1 cellular context compared by ENCODE assay signal in the genomic region with DNA sequence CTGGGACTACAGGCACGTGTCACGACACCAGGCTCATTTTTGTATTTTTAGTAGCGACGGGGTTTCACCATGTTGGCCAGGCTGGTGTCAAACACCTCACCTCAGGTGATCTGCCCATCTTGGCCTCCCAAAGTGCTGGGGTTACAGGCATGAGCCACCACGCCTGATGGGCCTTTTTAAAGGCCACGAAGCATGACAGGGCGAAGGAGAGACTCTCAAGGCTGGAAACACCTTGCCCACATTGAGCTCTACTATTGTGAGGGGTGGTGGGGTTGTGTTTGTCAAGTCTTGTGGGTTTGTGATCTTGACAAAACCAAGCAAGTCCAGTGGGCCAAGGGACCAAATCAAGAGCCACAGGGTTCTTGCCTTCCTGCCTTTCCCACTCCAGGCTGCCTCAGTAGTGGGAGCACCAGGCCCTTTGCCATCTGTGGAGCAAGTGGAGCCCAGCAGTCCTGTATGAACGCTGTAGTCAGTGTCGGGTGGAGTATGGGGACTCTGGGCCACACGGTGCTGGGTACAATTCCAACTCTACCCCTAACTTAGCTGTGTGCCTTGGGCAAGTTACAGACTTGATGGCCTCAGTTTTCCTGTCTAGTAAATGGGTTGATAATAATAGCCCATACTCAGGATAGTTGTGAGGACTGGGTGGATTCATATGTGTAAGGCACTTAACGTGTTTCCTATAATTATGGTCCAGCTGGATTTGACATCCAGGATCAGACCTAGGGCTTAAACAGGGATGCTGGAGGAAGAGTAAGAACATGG.
TF ChIP-seq lines count a peak whose summit lies in the region.

No MANE protein-coding gene starts in this region.

TF ChIP-seq in GM12878, 131 proteins besides CTCF, POLR2A, EP300 and RAD21:
- TF ChIP-seq, protein P1, sequence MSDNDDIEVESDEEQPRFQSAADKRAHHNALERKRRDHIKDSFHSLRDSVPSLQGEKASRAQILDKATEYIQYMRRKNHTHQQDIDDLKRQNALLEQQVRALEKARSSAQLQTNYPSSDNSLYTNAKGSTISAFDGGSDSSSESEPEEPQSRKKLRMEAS (IDR thresholded peaks at IDR 0.05; ENCODE audit: low read depth, low read length), result no peak
- TF ChIP-seq CHD4 (IDR thresholded peaks at IDR 0.05) (no peak), BMI1 (IDR thresholded peaks at IDR 0.05; ENCODE audit: borderline replicate concordance) (no peak), EED (IDR thresholded peaks at IDR 0.05; ENCODE audit: low read depth) (no peak), YY1 (IDR thresholded peaks at IDR 0.05; ENCODE audit: low read depth, low read length) (no peak), CREB1 (IDR thresholded peaks at IDR 0.05; ENCODE audit: low read depth) (no peak), MTA3 (IDR thresholded peaks at IDR 0.05; ENCODE audit: borderline replicate concordance, low read length) (no peak; the same call in 1 of the 2 replicates), FOXK2 (IDR thresholded peaks at IDR 0.05) (no peak), RB1 (IDR thresholded peaks at IDR 0.05; ENCODE audit: borderline replicate concordance) (no peak), DPF2 (IDR thresholded peaks at IDR 0.05) (no peak), BCL11A (IDR thresholded peaks at IDR 0.05; ENCODE audit: low read depth, low read length) (no peak), SIX5 (IDR thresholded peaks at IDR 0.05; ENCODE audit: low read depth, low read length, severe bottlenecking) (no peak), MEF2A (IDR thresholded peaks at IDR 0.05; ENCODE audit: insufficient read depth, low read depth, low read length) (no peak), CEBPB (IDR thresholded peaks at IDR 0.05; ENCODE audit: borderline replicate concordance in 1 of 2, low read depth in 2 of 2, low read length in 2 of 2) (no peak)
- TF ChIP-seq, protein P2, sequence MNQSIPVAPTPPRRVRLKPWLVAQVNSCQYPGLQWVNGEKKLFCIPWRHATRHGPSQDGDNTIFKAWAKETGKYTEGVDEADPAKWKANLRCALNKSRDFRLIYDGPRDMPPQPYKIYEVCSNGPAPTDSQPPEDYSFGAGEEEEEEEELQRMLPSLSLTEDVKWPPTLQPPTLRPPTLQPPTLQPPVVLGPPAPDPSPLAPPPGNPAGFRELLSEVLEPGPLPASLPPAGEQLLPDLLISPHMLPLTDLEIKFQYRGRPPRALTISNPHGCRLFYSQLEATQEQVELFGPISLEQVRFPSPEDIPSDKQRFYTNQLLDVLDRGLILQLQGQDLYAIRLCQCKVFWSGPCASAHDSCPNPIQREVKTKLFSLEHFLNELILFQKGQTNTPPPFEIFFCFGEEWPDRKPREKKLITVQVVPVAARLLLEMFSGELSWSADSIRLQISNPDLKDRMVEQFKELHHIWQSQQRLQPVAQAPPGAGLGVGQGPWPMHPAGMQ (IDR thresholded peaks at IDR 0.05; ENCODE audit: borderline replicate concordance), result no peak
- TF ChIP-seq, protein P3, sequence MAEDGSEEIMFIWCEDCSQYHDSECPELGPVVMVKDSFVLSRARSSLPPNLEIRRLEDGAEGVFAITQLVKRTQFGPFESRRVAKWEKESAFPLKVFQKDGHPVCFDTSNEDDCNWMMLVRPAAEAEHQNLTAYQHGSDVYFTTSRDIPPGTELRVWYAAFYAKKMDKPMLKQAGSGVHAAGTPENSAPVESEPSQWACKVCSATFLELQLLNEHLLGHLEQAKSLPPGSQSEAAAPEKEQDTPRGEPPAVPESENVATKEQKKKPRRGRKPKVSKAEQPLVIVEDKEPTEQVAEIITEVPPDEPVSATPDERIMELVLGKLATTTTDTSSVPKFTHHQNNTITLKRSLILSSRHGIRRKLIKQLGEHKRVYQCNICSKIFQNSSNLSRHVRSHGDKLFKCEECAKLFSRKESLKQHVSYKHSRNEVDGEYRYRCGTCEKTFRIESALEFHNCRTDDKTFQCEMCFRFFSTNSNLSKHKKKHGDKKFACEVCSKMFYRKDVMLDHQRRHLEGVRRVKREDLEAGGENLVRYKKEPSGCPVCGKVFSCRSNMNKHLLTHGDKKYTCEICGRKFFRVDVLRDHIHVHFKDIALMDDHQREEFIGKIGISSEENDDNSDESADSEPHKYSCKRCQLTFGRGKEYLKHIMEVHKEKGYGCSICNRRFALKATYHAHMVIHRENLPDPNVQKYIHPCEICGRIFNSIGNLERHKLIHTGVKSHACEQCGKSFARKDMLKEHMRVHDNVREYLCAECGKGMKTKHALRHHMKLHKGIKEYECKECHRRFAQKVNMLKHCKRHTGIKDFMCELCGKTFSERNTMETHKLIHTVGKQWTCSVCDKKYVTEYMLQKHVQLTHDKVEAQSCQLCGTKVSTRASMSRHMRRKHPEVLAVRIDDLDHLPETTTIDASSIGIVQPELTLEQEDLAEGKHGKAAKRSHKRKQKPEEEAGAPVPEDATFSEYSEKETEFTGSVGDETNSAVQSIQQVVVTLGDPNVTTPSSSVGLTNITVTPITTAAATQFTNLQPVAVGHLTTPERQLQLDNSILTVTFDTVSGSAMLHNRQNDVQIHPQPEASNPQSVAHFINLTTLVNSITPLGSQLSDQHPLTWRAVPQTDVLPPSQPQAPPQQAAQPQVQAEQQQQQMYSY (CRISPR knock-in tag; IDR thresholded peaks at IDR 0.05), result no peak
